In genomic region chr5:133723651-133724366, GRCh38 we compare ENCODE assay signal across 23 cellular contexts.
"Had no signal": no experiment of that assay in that cellular context is flagged by ENCODE, and none has a peak within 500 bp of the region (broad histone marks: within the 10 kb centered on the region; RNA-seq: fewer than 3 reads in every experiment).

No MANE protein-coding gene starts in this region.

- ATAC-seq: activated naive CD4-positive, alpha-beta T cell treated with anti-CD3 and anti-CD28 coated beads, Interleukin-2, amount 50 U/mL, for 72 hours; activated naive CD8-positive, alpha-beta T cell treated with anti-CD3 and anti-CD28 coated beads, Interleukin-2, amount 50 U/mL, for 24 hours; body of pancreas had no signal

- H3K27me3 ChIP-seq: ascending aorta, body of pancreas, Peyer's patch, SJCRH30 had no signal

- DNase-seq: activated CD4-positive, alpha-beta memory T cell treated with anti-CD3 and anti-CD28 coated beads for 36 hours; activated CD4-positive, alpha-beta T cell treated with anti-CD3 and anti-CD28 coated beads, Interleukin-2, amount 10 ng/mL, durations not matched to agents 7 days and 5 days; activated CD4-positive, CD25-positive, alpha-beta regulatory T cell; activated effector memory CD4-positive, alpha-beta T cell treated with Interleukin-2 at 50 U/mL for 16 hours; activated naive CD4-positive, alpha-beta T cell treated with Interleukin-2 at 50 U/mL for 16 hours; activated naive CD8-positive, alpha-beta T cell treated with anti-CD3 and anti-CD28 coated beads, Interleukin-2, amount 50 U/mL, for 24 hours; activated T-cell treated with anti-CD3 and anti-CD28 coated beads, Interleukin-2, amount 50 U/mL, for 24 hours; amniotic stem cell; body of pancreas; MV-4-11; NCI-H1105; NCI-H1436; NCI-H1694 treated with DMSO at 0.1 percent for 48 hours; NCI-H2029 treated with DMSO at 0.1 percent for 48 hours; NCI-H510A treated with DMSO at 0.1 percent for 48 hours; Peyer's patch; Right ventricle myocardium superior; SJCRH30; SK-N-SH; T-helper 1 cell had no signal

- H3K4me3 ChIP-seq: ascending aorta, body of pancreas, Peyer's patch, SJCRH30 had no signal

- H3K4me3 Mint-ChIP-seq: activated CD4-positive, alpha-beta memory T cell treated with anti-CD3 and anti-CD28 coated beads for 36 hours; activated CD4-positive, alpha-beta T cell treated with anti-CD3 and anti-CD28 coated beads, Interleukin-2, amount 10 ng/mL, durations not matched to agents 7 days and 5 days; activated naive CD8-positive, alpha-beta T cell treated with anti-CD3 and anti-CD28 coated beads, Interleukin-2, amount 50 U/mL, for 24 hours; activated T-cell treated with anti-CD3 and anti-CD28 coated beads, Interleukin-2, amount 50 U/mL, for 24 hours; activated T-helper 1 cell treated with anti-CD3 and anti-CD28 coated beads, Interleukin-12 subunit alpha, Interleukin-12 subunit beta, Interleukin-2, Interleukin-4 antibody, amounts not matched to agents 30 ng/mL and 10 ng/mL and 1 ng/mL, durations not matched to agents 14 hours and 24 hours and 36 hours had no signal

- H3K4me1 Mint-ChIP-seq: activated CD4-positive, alpha-beta T cell treated with anti-CD3 and anti-CD28 coated beads, Interleukin-2, amount 10 ng/mL, durations not matched to agents 7 days and 5 days; activated naive CD8-positive, alpha-beta T cell treated with anti-CD3 and anti-CD28 coated beads, Interleukin-2, amount 50 U/mL, for 24 hours had no signal

- H3K27ac Mint-ChIP-seq: activated CD4-positive, alpha-beta memory T cell treated with anti-CD3 and anti-CD28 coated beads for 36 hours; activated CD4-positive, alpha-beta T cell treated with anti-CD3 and anti-CD28 coated beads, Interleukin-2, amount 10 ng/mL, durations not matched to agents 7 days and 5 days; activated naive CD4-positive, alpha-beta T cell treated with anti-CD3 and anti-CD28 coated beads, Interleukin-2, amount 50 U/mL, for 72 hours; activated naive CD8-positive, alpha-beta T cell treated with anti-CD3 and anti-CD28 coated beads, Interleukin-2, amount 50 U/mL, for 24 hours; activated T-cell treated with anti-CD3 and anti-CD28 coated beads, Interleukin-2, amount 50 U/mL, for 24 hours; activated T-helper 1 cell treated with anti-CD3 and anti-CD28 coated beads, Interleukin-12 subunit alpha, Interleukin-12 subunit beta, Interleukin-2, Interleukin-4 antibody, amounts not matched to agents 30 ng/mL and 10 ng/mL and 1 ng/mL, durations not matched to agents 14 hours and 24 hours and 36 hours had no signal

- H3K36me3 ChIP-seq: ascending aorta, Peyer's patch, SJCRH30 had no signal
